In the genomic region with DNA sequence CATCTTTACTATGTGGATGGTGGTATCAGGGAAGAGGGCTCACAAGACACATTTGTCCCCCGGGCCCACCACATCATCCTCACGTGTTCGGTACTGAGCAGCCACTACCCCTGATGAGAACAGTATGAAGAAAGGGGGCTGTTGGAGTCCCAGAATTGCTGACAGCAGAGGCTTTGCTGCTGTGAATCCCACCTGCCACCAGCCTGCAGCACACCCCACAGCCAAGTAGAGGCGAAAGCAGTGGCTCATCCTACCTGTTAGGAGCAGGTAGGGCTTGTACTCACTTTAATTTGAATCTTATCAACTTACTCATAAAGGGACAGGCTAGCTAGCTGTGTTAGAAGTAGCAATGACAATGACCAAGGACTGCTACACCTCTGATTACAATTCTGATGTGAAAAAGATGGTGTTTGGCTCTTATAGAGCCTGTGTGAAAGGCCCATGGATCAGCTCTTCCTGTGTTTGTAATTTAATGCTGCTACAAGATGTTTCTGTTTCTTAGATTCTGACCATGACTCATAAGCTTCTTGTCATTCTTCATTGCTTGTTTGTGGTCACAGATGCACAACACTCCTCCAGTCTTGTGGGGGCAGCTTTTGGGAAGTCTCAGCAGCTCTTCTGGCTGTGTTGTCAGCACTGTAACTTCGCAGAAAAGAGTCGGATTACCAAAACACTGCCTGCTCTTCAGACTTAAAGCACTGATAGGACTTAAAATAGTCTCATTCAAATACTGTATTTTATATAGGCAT, we compare ENCODE assay signal across 1 cellular context.
TF ChIP-seq lines count a peak whose summit lies in the region.

No MANE protein-coding gene starts in this region.

TF ChIP-seq in endothelial cell of umbilical vein, 7 proteins besides CTCF, POLR2A, EP300 and RAD21 (continued from another document):
- no peak for TF ChIP-seq POLR2AphosphoS5 (IDR thresholded peaks at IDR 0.05; ENCODE audit: insufficient read depth, low read depth, low read length)
- no peak for TF ChIP-seq EZH2 (IDR thresholded peaks at IDR 0.05; ENCODE audit: borderline replicate concordance, low read depth, low read length, severe bottlenecking)
